In genomic region chr3:73667889-73668288, GRCh38 we compare ENCODE assay signal across 1 cellular context.
TF ChIP-seq lines count a peak whose summit lies in the region.

No MANE protein-coding gene starts in this region.

TF ChIP-seq in GM23338, 12 proteins besides CTCF, POLR2A, EP300 and RAD21 (continued from another document):
- TF ChIP-seq ZNF462 (CRISPR knock-in tag; IDR thresholded peaks at IDR 0.05), result no peak
- TF ChIP-seq JUNB (IDR thresholded peaks at IDR 0.05; ENCODE audit: unreplicated experiment), result no peak
- no peak for TF ChIP-seq POLR2AphosphoS5 (IDR thresholded peaks at IDR 0.05; ENCODE audit: low read depth)
- no peak for TF ChIP-seq CREB1 (CRISPR knock-in tag; IDR thresholded peaks at IDR 0.05; ENCODE audit: low read depth)
- no peak for TF ChIP-seq NANOG (IDR thresholded peaks at IDR 0.05; ENCODE audit: borderline replicate concordance)
- no peak for TF ChIP-seq STAT1 (IDR thresholded peaks at IDR 0.05; ENCODE audit: unreplicated experiment)
- no peak for TF ChIP-seq ETS1 (IDR thresholded peaks at IDR 0.05)
